ENCODE assay signal across 21 cellular contexts in the genomic region with DNA sequence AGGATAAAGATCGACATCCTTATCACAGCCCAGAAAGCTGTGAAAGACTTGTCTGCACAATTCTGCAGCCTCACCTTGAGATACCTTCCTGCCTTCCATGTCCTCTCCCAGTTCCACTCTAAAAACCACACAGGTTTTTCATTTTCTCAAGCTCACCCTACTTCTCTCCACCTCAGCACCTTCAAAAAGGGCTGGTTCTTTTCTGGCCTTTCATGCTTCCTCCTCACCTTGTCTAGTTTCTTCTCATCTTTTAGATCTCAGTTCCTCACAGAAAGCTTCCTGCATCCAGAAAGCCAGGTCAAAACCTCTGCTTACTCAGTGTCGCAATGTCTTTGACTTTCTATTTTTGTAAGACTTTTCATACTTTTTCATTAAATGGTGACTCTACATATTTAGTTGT.
DNase-seq lines count a peak whose midpoint lies in the region; ATAC-seq and TF ChIP-seq lines count a peak whose summit lies in the region.
"Had no signal": no experiment of that assay in that cellular context is flagged by ENCODE, and none has a peak within 500 bp of the region (broad histone marks: within the 10 kb centered on the region; RNA-seq: fewer than 3 reads in every experiment).

No MANE protein-coding gene starts in this region.

- no peak overlapping the region for H3K27ac ChIP-seq in coronary artery
- H3K27ac ChIP-seq: body of pancreas, upper lobe of right lung had no signal

- no peaks in the 10 kb centered on the region for H3K27me3 ChIP-seq in GM06990 (replicated peaks; ENCODE audit: control insufficient read depth, insufficient read depth, low read length)
- no peaks in the 10 kb centered on the region; the same call in 1 of the 2 replicates for H3K27me3 ChIP-seq in H7 (ENCODE audit: control insufficient read depth, insufficient read depth, low read length)
- H3K27me3 ChIP-seq: body of pancreas, upper lobe of right lung had no signal

- peak; percentile 58 for ATAC-seq in GM19043 (IDR thresholded peaks at IDR 0.05; ENCODE audit: low read depth, unreplicated experiment)
- peak; percentile 52 for ATAC-seq in GM21825 (IDR thresholded peaks at IDR 0.05; ENCODE audit: unreplicated experiment)
- peak; percentile 69 for ATAC-seq in HG03442 (IDR thresholded peaks at IDR 0.05; ENCODE audit: unreplicated experiment)
- ATAC-seq in HG02759 (IDR thresholded peaks at IDR 0.05; ENCODE audit: unreplicated experiment) = no peak
- ATAC-seq: body of pancreas; stimulated activated effector memory CD8-positive, alpha-beta T cell treated with anti-CD3 and anti-CD28 coated beads, Interleukin-12 subunit alpha, Interleukin-12 subunit beta, amount 100 ng/mL, for 72 hours; upper lobe of right lung had no signal

- TF ChIP-seq CTCF in GM06990 (IDR thresholded peaks at IDR 0.05; ENCODE audit: insufficient read depth, low read length, poor library complexity, severe bottlenecking) (no peak), coronary artery (IDR thresholded peaks at IDR 0.05) (no peak)

- H3K4me3 ChIP-seq in GM06990 (replicated peaks; ENCODE audit: low read depth, low read length) (no peak overlapping the region), H7 (ENCODE audit: insufficient read depth, low read depth, low read length) (no peak overlapping the region), coronary artery (no peak overlapping the region)
- H3K4me3 ChIP-seq: body of pancreas, lung, upper lobe of right lung had no signal

- H3K36me3 ChIP-seq in GM06990 (ENCODE audit: control insufficient read depth, insufficient read depth, low read length) (no peaks in the 10 kb centered on the region), H7 (replicated peaks; ENCODE audit: control insufficient read depth, insufficient read depth, low read length) (no peaks in the 10 kb centered on the region)
- H3K36me3 ChIP-seq: upper lobe of right lung had no signal

- DNase-seq in GM06990 (ENCODE audit: extremely low read depth, insufficient read length) (peak; percentile 17), H7 (no peak), coronary artery (ENCODE audit: low spot score) (no peak)
- DNase-seq in stimulated activated CD4-positive, alpha-beta T cell treated with anti-CD3 and anti-CD28 coated beads, Interleukin-2, amount 100 ng/mL, for 24 hours = no peak
- DNase-seq: activated CD4-positive, CD25-positive, alpha-beta regulatory T cell treated with anti-CD3 and anti-CD28 coated beads, Interleukin-2, amount 50 U/mL, for 72 hours; activated gamma-delta T cell treated with Interleukin-2 at 50 U/mL for 16 hours; body of pancreas; CD4-positive, alpha-beta T cell; cortex of kidney; NCI-H1092 treated with DMSO at 0.1 percent for 48 hours; NK-92 treated with Interleukin-12 subunit alpha and Interleukin-12 subunit beta, amount 100 ng/mL, for 24 hours; posterior cingulate gyrus; Right ventricle myocardium superior; small intestine; upper lobe of right lung had no signal
